In the genomic region with DNA sequence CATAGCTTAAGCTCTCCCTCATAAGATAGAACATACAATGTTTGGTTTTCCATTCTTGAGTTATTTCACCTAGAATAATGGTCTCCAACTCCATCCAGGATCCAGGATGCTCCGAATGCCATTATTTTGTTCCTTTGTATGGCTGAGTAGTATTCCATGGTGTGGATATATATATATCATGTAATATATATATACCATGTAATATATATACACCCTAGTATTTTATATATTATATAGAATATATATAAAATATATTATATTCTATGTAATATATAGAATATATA, we compare ENCODE assay signal across 1 cellular context.
TF ChIP-seq lines count a peak whose summit lies in the region.

No MANE protein-coding gene starts in this region.

TF ChIP-seq in HepG2, 621 proteins besides CTCF, POLR2A, EP300 and RAD21:
- TF ChIP-seq, protein P1, sequence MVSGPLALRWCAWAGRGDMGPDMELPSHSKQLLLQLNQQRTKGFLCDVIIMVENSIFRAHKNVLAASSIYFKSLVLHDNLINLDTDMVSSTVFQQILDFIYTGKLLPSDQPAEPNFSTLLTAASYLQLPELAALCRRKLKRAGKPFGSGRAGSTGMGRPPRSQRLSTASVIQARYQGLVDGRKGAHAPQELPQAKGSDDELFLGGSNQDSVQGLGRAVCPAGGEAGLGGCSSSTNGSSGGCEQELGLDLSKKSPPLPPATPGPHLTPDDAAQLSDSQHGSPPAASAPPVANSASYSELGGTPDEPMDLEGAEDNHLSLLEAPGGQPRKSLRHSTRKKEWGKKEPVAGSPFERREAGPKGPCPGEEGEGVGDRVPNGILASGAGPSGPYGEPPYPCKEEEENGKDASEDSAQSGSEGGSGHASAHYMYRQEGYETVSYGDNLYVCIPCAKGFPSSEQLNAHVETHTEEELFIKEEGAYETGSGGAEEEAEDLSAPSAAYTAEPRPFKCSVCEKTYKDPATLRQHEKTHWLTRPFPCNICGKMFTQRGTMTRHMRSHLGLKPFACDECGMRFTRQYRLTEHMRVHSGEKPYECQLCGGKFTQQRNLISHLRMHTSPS (CRISPR knock-in tag; IDR thresholded peaks at IDR 0.05; ENCODE audit: low read depth): no peak
- TF ChIP-seq FIP1L1 (IDR thresholded peaks at IDR 0.05; ENCODE audit: borderline replicate concordance, insufficient read depth, low read depth, low read length): no peak
- TF ChIP-seq, protein P2, sequence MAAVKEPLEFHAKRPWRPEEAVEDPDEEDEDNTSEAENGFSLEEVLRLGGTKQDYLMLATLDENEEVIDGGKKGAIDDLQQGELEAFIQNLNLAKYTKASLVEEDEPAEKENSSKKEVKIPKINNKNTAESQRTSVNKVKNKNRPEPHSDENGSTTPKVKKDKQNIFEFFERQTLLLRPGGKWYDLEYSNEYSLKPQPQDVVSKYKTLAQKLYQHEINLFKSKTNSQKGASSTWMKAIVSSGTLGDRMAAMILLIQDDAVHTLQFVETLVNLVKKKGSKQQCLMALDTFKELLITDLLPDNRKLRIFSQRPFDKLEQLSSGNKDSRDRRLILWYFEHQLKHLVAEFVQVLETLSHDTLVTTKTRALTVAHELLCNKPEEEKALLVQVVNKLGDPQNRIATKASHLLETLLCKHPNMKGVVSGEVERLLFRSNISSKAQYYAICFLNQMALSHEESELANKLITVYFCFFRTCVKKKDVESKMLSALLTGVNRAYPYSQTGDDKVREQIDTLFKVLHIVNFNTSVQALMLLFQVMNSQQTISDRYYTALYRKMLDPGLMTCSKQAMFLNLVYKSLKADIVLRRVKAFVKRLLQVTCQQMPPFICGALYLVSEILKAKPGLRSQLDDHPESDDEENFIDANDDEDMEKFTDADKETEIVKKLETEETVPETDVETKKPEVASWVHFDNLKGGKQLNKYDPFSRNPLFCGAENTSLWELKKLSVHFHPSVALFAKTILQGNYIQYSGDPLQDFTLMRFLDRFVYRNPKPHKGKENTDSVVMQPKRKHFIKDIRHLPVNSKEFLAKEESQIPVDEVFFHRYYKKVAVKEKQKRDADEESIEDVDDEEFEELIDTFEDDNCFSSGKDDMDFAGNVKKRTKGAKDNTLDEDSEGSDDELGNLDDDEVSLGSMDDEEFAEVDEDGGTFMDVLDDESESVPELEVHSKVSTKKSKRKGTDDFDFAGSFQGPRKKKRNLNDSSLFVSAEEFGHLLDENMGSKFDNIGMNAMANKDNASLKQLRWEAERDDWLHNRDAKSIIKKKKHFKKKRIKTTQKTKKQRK (IDR thresholded peaks at IDR 0.05; ENCODE audit: low read length): no peak
- TF ChIP-seq NR1H2 (CRISPR knock-in tag; IDR thresholded peaks at IDR 0.05; ENCODE audit: borderline replicate concordance, low read depth): no peak
